ENCODE assay signal across 8 cellular contexts in genomic region chr1:9892563-9893528, GRCh38. TPM values are rescaled to one million over a fixed set of nuclear protein-coding genes. Genes with fewer than 3 reads are reported as not detected.
DNase-seq lines count a peak whose midpoint lies in the region; ATAC-seq and FAIRE-seq lines count a peak whose summit lies in the region.

No MANE protein-coding gene starts in this region.

- FAIRE-seq in urothelium cell line (lab: Jason Lieb, UNC) = no peak

- ATAC-seq in left colon (peak; percentile 95), HG03460 (IDR thresholded peaks at IDR 0.05; ENCODE audit: unreplicated experiment) (no peak)

- in situ Hi-C loops in ACHN (cut with HindIII; ENCODE audit: low pct_ligation_motif_present, low pct_unique_long_range_greater_than_20kb, low sequenced_read_pairs) = no loop called here

- intact Hi-C loops in left colon (cut with DNase I, micrococcal nuclease) = no loop called here

- peak; percentile 75 for DNase-seq in ACHN
- peak; percentile 32 for DNase-seq in KG1 (lab: John Stamatoyannopoulos, UW)
- DNase-seq in amniotic epithelial cell (ENCODE audit: low read depth) = peak; percentile 64
- peak in 1 of 2 donors; percentile 38 for DNase-seq in left colon
- DNase-seq in urothelium cell line (ENCODE audit: low spot score) = peak; percentile 68
- no peak for DNase-seq in cerebellar cortex (ENCODE audit: low spot score)
- DNase-seq in NCI-H2029 treated with DMSO at 0.1 percent for 48 hours (lab: John Stamatoyannopoulos, UW) = no peak

RNA-seq across cellular contexts. Expression of gene CTNNBIP1, which starts 17.2 kb away (rescaled TPM):
- 10 to 100 TPM; 25.7 to 30.9 TPM for total RNA-seq in left colon

RNA-seq across cellular contexts. Expression of gene LZIC, which starts 50.3 kb away (rescaled TPM):
- total RNA-seq in left colon = 10 to 100 TPM; 45.9 to 49.6 TPM

RNA-seq across cellular contexts. Expression of gene NMNAT1, which starts 50.4 kb away (rescaled TPM):
- total RNA-seq in left colon = 10 to 100 TPM; 23.3 to 25.5 TPM

Comparison
In these comparisons a context has a peak if more than half of its experiments do, and no peak if none do; other contexts are left out.
1. DNase-seq: peak in ACHN (single experiment), KG1 (single experiment), amniotic epithelial cell (single experiment) and urothelium cell line (single experiment); none in cerebellar cortex (single experiment) and NCI-H2029 treated with DMSO at 0.1 percent for 48 hours (single experiment).